14 cellular contexts compared by ENCODE assay signal in the genomic region with DNA sequence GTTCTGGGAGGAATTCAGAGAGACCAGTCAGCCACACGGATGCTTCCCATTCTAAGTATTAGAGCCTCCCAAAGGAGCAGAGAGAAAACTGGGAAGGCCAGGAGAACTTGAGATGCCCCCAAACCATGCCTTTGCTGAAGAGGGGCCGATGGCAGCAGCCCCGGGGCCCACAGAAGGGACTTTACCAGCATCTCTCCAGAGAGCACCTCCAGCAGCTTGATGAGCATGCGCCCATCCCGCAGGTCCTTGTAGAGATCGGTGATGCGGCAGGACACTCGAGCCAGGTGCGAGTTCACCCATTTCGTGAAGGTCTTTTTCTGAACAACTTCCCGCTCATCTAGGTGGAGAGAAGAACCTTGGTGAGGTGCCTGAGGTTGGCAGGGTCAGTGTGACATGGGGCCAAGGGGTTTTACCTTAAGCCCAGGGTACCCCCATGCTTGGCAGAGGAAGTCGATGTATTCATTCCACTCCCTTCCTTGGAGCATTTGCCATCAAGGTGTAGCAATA.
DNase-seq lines count a peak whose midpoint lies in the region; ATAC-seq, FAIRE-seq and TF ChIP-seq lines count a peak whose summit lies in the region.
"Had no signal": no experiment of that assay in that cellular context is flagged by ENCODE, and none has a peak within 500 bp of the region (broad histone marks: within the 10 kb centered on the region; RNA-seq: fewer than 3 reads in every experiment).

No MANE protein-coding gene starts in this region.

- H3K4me3 ChIP-seq in A549 (no peak overlapping the region), PC-3 (ENCODE audit: low read length) (no peak overlapping the region), sigmoid colon (no peak overlapping the region)
- H3K4me3 ChIP-seq: HAP-1 had no signal

- H3K27ac ChIP-seq in A549 (peak overlapping the region; percentile 91 to 93), PC-3 (ENCODE audit: low read length) (peak overlapping the region; percentile 93), epithelial cell of prostate (peak overlapping the region; percentile 76), sigmoid colon (no peak overlapping the region)
- H3K27ac ChIP-seq: HL-60 had no signal

- peaks cover 9% of the 10 kb centered on the region for H3F3A ChIP-seq in PC-3 (ENCODE audit: low read length, unreplicated experiment)

- POLR2A ChIA-PET in A549 (lab: Yijun Ruan, JAX) (no interaction called here), PC-3 (lab: Charles Lee; ENCODE audit: unreplicated experiment) (no interaction called here), HEK293T (lab: Yijun Ruan, JAX) (no interaction called here)

- 90% methylated on average over 12 of the region's 12 CpGs for WGBS in A549 (ENCODE audit: missing lambda C conversion rate)
- 91 to 92% methylated on average over 12 of the region's 12 CpGs for WGBS in sigmoid colon, 2 donors

- no peaks in the 10 kb centered on the region for H3K79me2 ChIP-seq in PC-3 (ENCODE audit: low read length)

- no peak for FAIRE-seq in A549 (lab: Jason Lieb, UNC)
- FAIRE-seq: H1 had no signal

- H3K27me3 ChIP-seq in PC-3 (ENCODE audit: low read length) (no peaks in the 10 kb centered on the region), sigmoid colon (no peaks in the 10 kb centered on the region)

- H3K36me3 ChIP-seq in PC-3 (ENCODE audit: low read depth, low read length) (no peaks in the 10 kb centered on the region), sigmoid colon (no peaks in the 10 kb centered on the region)
- H3K36me3 ChIP-seq: HAP-1 had no signal

- H3K4me1 ChIP-seq in A549 (peaks cover 42% of the 10 kb centered on the region), PC-3 (ENCODE audit: insufficient read depth, low read length) (peaks cover 37% of the 10 kb centered on the region), sigmoid colon (peaks cover 0 to 12% (median 0%) of the 10 kb centered on the region in 4 donors)
- H3K4me1 ChIP-seq: HAP-1 had no signal

- no peak overlapping the region for H2AFZ ChIP-seq in PC-3 (ENCODE audit: low read length)

- TF ChIP-seq RAD21 in A549 (conservative IDR thresholded peaks at IDR 0.05 in 1 of 2, IDR thresholded peaks at IDR 0.05 in 1 of 2): no peak

- H3K9ac ChIP-seq in PC-3 (ENCODE audit: low read length): no peak overlapping the region

- H3K9me3 ChIP-seq in A549: no peaks in the 10 kb centered on the region
- no peaks in the 10 kb centered on the region for H3K9me3 ChIP-seq in PC-3 (ENCODE audit: low read length)
- no peaks in the 10 kb centered on the region for H3K9me3 ChIP-seq in sigmoid colon
- H3K9me3 ChIP-seq: HAP-1 had no signal

- TF ChIP-seq POLR2A in A549 (IDR thresholded peaks at IDR 0.05; ENCODE audit: low read length): no peak
- TF ChIP-seq POLR2A in sigmoid colon (IDR thresholded peaks at IDR 0.05): no peak

- no peaks in the 10 kb centered on the region for H4K20me1 ChIP-seq in PC-3 (ENCODE audit: low read length)

- H3K4me2 ChIP-seq in A549 (peak overlapping the region; percentile 85), PC-3 (ENCODE audit: low read length) (peak overlapping the region; percentile 14)

- H3K9me2 ChIP-seq in PC-3 (replicated peaks; ENCODE audit: low read length): no peaks in the 10 kb centered on the region

- no peak for ATAC-seq in A549
- ATAC-seq in PC-3: no peak

- no TSS peak for BruUV-seq in PC-3 (replicated peaks; lab: Mats Ljungman, UMichigan)

- CTCF ChIA-PET in A549 (lab: Yijun Ruan, JAX): interaction anchor here (0.7 to 7.3 kb wide), 8 partner anchors 17 to 182 kb away, joined by 3 to 213 read pairs (median 16); a partner anchor contains a TSS
- CTCF ChIA-PET in PC-3 (lab: Charles Lee): interaction anchor here (1.0 kb wide), 1 partner anchor 18 kb away, joined by 4 read pairs; no protein-coding TSS in a partner anchor
- CTCF ChIA-PET in HEK293T (lab: Yijun Ruan, JAX): no interaction called here

- TF ChIP-seq CTCF in A549 (IDR thresholded peaks at IDR 0.05): no peak
- no peak for TF ChIP-seq CTCF in PC-3 (conservative IDR thresholded peaks at IDR 0.05; ENCODE audit: low read depth, low read length)
- no peak for TF ChIP-seq CTCF in sigmoid colon (IDR thresholded peaks at IDR 0.05)

- DNase-seq in A549 (ENCODE audit: low read depth in 1 of 2, low spot score in 1 of 2): no peak
- DNase-seq in PC-3: no peak
- DNase-seq in epithelial cell of prostate (ENCODE audit: low read depth, low spot score): no peak
- peak; percentile 2 for DNase-seq in sigmoid colon
- DNase-seq in HEK293T (ENCODE audit: extremely low spot score): no peak
- no peak for DNase-seq in activated naive CD4-positive, alpha-beta T cell treated with anti-CD3 and anti-CD28 coated beads, Interleukin-2, amount 50 U/mL, for 16 hours
- DNase-seq in activated CD4-positive, alpha-beta T cell treated with anti-CD3 and anti-CD28 coated beads, Interleukin-2, amount 50 U/mL, for 48 hours: no peak
- DNase-seq: C1 segment of cervical spinal cord; Calu3; CD4-positive, alpha-beta T cell; DMS 273 treated with DMSO at 0.1 percent for 48 hours had no signal

- TF ChIP-seq EP300 in A549 (IDR thresholded peaks at IDR 0.05): no peak
- no peak for TF ChIP-seq EP300 in sigmoid colon (IDR thresholded peaks at IDR 0.05)

- intact Hi-C loops in PC-3 (cut with micrococcal nuclease): loop anchor here (5.0 to 10.0 kb wide), 3 partner anchors 87 to 180 kb away; a partner anchor contains a TSS
- intact Hi-C loops in sigmoid colon (cut with DNase I): no loop called here

TF ChIP-seq in A549, 52 proteins besides CTCF, POLR2A, EP300 and RAD21:
- no peak for TF ChIP-seq CHD2 (IDR thresholded peaks at IDR 0.05; ENCODE audit: low read length, partially characterized antibody)
- TF ChIP-seq HOXB13 (CRISPR knock-in tag; IDR thresholded peaks at IDR 0.05; ENCODE audit: low read depth): no peak
- TF ChIP-seq JUN (IDR thresholded peaks at IDR 0.05): no peak
- no peak for TF ChIP-seq ESRRA (IDR thresholded peaks at IDR 0.05; ENCODE audit: borderline replicate concordance, low read length)
- no peak for TF ChIP-seq MAZ (IDR thresholded peaks at IDR 0.05; ENCODE audit: borderline replicate concordance, low read depth, low read length)
- no peak for TF ChIP-seq GATA3 (IDR thresholded peaks at IDR 0.05; ENCODE audit: borderline replicate concordance)
- TF ChIP-seq SMC3 (IDR thresholded peaks at IDR 0.05): no peak
- TF ChIP-seq KDM5A (IDR thresholded peaks at IDR 0.05): no peak
TF ChIP-seq in A549: peak in this region for 0.

TF ChIP-seq in HEK293T, 16 proteins besides CTCF, POLR2A, EP300 and RAD21:
- no peak for TF ChIP-seq ZNF384 (IDR thresholded peaks at IDR 0.05)
- TF ChIP-seq FOXM1 (IDR thresholded peaks at IDR 0.05; ENCODE audit: borderline replicate concordance): no peak
- TF ChIP-seq FOXK2 (IDR thresholded peaks at IDR 0.05): no peak
TF ChIP-seq in HEK293T: peak in this region for 0.

Comparison
In these comparisons a context has a peak if more than half of its experiments do, and no peak if none do; other contexts are left out.
1. H3K27ac ChIP-seq: peak in A549 (2 of 2), PC-3 (single experiment) and epithelial cell of prostate (single experiment); none in sigmoid colon (0 of 4).